Comparison of ENCODE assay signal across 25 cellular contexts in the genomic region with DNA sequence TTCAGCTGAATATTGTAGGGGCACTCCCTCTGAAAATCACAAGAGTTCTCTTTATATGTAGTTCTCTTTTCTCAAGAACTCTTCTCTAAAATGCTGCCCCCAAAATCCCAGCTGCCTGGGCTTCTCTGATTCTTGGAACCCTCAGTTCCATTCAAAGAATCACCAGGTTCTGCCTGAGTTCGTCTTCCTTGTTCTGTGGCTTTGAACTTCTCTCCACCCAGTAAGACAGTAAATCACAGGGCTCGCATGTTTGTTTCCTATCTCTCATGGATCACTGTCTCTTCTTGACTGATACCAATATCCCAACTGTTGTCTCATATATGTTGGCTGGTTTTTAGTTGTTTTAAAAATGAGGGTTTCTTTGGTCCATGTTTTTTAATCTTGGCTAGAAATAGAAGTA.
DNase-seq lines count a peak whose midpoint lies in the region; ATAC-seq and TF ChIP-seq lines count a peak whose summit lies in the region.
"Had no signal": no experiment of that assay in that cellular context is flagged by ENCODE, and none has a peak within 500 bp of the region (broad histone marks: within the 10 kb centered on the region; RNA-seq: fewer than 3 reads in every experiment).

No MANE protein-coding gene starts in this region.

- H3K27ac ChIP-seq in PC-9: no peak overlapping the region
- H3K27ac ChIP-seq in lower lobe of right lung: no peak overlapping the region
- H3K27ac ChIP-seq: BLaER1 treated with 17β-estradiol and CSF1 and Interleukin-3, amounts not matched to agents 10 nM and 100 nM; epithelial cell of prostate; heart right ventricle; Peyer's patch; SJSA1; upper lobe of left lung had no signal

- DNase-seq in activated CD4-positive, alpha-beta T cell treated with anti-CD3 and anti-CD28 coated beads, Interleukin-2, amount 10 ng/mL, durations not matched to agents 7 days and 5 days: no peak
- no peak for DNase-seq in activated CD4-positive, alpha-beta T cell treated with anti-CD3 and anti-CD28 coated beads, Interleukin-2, amount 50 U/mL, for 48 hours
- no peak for DNase-seq in PC-9
- no peak for DNase-seq in activated naive CD8-positive, alpha-beta T cell treated with anti-CD3 and anti-CD28 coated beads, Interleukin-2, amount 50 U/mL, for 24 hours
- DNase-seq in stimulated activated naive CD8-positive, alpha-beta T cell treated with anti-CD3 and anti-CD28 coated beads, Interleukin-15, Interleukin-2, amounts not matched to agents 100 U/mL and 50 U/mL, for 24 hours: no peak
- no peak for DNase-seq in lower lobe of right lung
- DNase-seq in A172 (ENCODE audit: low spot score): no peak
- DNase-seq: activated CD8-positive, alpha-beta memory T cell treated with anti-CD3 and anti-CD28 coated beads, Interleukin-2, amount 50 U/mL, for 48 hours; activated naive CD4-positive, alpha-beta T cell treated with anti-CD3 and anti-CD28 coated beads, Interleukin-2, amount 50 U/mL, for 16 hours; Calu3; heart right ventricle; left colon; mesenchymal stem cell; NCI-H1436; NCI-H510A treated with DMSO at 0.1 percent for 48 hours; Peyer's patch; stimulated activated CD4-positive, alpha-beta T cell treated with anti-CD3 and anti-CD28 coated beads, Interleukin-12 subunit alpha, Interleukin-12 subunit beta, amount 100 ng/mL, for 4 hours; stimulated activated CD4-positive, alpha-beta T cell treated with anti-CD3 and anti-CD28 coated beads, Interleukin-4, amount 100 ng/mL, for 4 hours; upper lobe of left lung had no signal

- H3K9me3 ChIP-seq in PC-9 (ENCODE audit: insufficient read depth, low read depth) (peaks cover 3% of the 10 kb centered on the region; the same call in 1 of the 2 replicates), lower lobe of right lung (no peaks in the 10 kb centered on the region)
- H3K9me3 ChIP-seq: Peyer's patch, SJSA1, upper lobe of left lung had no signal

- no peaks in the 10 kb centered on the region for H3K27me3 Mint-ChIP-seq in activated CD4-positive, alpha-beta T cell treated with anti-CD3 and anti-CD28 coated beads, Interleukin-2, amount 10 ng/mL, durations not matched to agents 7 days and 5 days
- no peaks in the 10 kb centered on the region for H3K27me3 Mint-ChIP-seq in activated naive CD8-positive, alpha-beta T cell treated with anti-CD3 and anti-CD28 coated beads, Interleukin-2, amount 50 U/mL, for 24 hours
- H3K27me3 Mint-ChIP-seq: central memory CD8-positive, alpha-beta T cell had no signal

- no peak overlapping the region for H3K4me3 Mint-ChIP-seq in activated CD4-positive, alpha-beta T cell treated with anti-CD3 and anti-CD28 coated beads, Interleukin-2, amount 10 ng/mL, durations not matched to agents 7 days and 5 days
- no peak overlapping the region for H3K4me3 Mint-ChIP-seq in activated naive CD8-positive, alpha-beta T cell treated with anti-CD3 and anti-CD28 coated beads, Interleukin-2, amount 50 U/mL, for 24 hours
- H3K4me3 Mint-ChIP-seq: central memory CD8-positive, alpha-beta T cell had no signal

- H3K79me2 ChIP-seq in PC-9 (ENCODE audit: low read depth): no peaks in the 10 kb centered on the region

- H3K36me3 ChIP-seq in PC-9 (ENCODE audit: low read depth) (no peaks in the 10 kb centered on the region), lower lobe of right lung (no peaks in the 10 kb centered on the region)
- H3K36me3 ChIP-seq: BLaER1 treated with 17β-estradiol and CSF1 and Interleukin-3, amounts not matched to agents 10 nM and 100 nM; heart right ventricle; Peyer's patch; SJSA1; upper lobe of left lung had no signal

- ATAC-seq in activated naive CD8-positive, alpha-beta T cell treated with anti-CD3 and anti-CD28 coated beads, Interleukin-2, amount 50 U/mL, for 24 hours: peak; percentile 73
- ATAC-seq in stimulated activated naive CD8-positive, alpha-beta T cell treated with anti-CD3 and anti-CD28 coated beads, Interleukin-15, Interleukin-2, amounts not matched to agents 100 U/mL and 50 U/mL, for 24 hours: peak; percentile 51
- ATAC-seq in HG02623 (IDR thresholded peaks at IDR 0.05; ENCODE audit: unreplicated experiment) (no peak), lower lobe of right lung (no peak)
- ATAC-seq: activated CD4-positive, CD25-positive, alpha-beta regulatory T cell treated with anti-CD3 and anti-CD28 coated beads, Interleukin-2, amount 50 U/mL, for 24 hours; heart right ventricle; left colon had no signal

- POLR2A ChIA-PET in activated CD4-positive, alpha-beta T cell treated with anti-CD3 and anti-CD28 coated beads, Interleukin-2, amount 10 ng/mL, durations not matched to agents 7 days and 5 days (lab: Charles Lee): no interaction called here
- POLR2A ChIA-PET in PC-9 (lab: Charles Lee; ENCODE audit: unreplicated experiment): no interaction called here

- intact Hi-C loops in PC-9 (cut with micrococcal nuclease; ENCODE audit: unreplicated experiment) (no loop called here), lower lobe of right lung (cut with DNase I) (no loop called here)

- no peak overlapping the region for H3K4me3 ChIP-seq in PC-9
- no peak overlapping the region for H3K4me3 ChIP-seq in lower lobe of right lung
- H3K4me3 ChIP-seq: BLaER1 treated with 17β-estradiol and CSF1 and Interleukin-3, amounts not matched to agents 10 nM and 100 nM; heart right ventricle; Peyer's patch; SJSA1; upper lobe of left lung had no signal

- peaks cover 49% of the 10 kb centered on the region for H3K9me3 Mint-ChIP-seq in activated CD4-positive, alpha-beta T cell treated with anti-CD3 and anti-CD28 coated beads, Interleukin-2, amount 10 ng/mL, durations not matched to agents 7 days and 5 days
- H3K9me3 Mint-ChIP-seq in activated naive CD8-positive, alpha-beta T cell treated with anti-CD3 and anti-CD28 coated beads, Interleukin-2, amount 50 U/mL, for 24 hours: peaks cover 28% of the 10 kb centered on the region
- H3K9me3 Mint-ChIP-seq: central memory CD8-positive, alpha-beta T cell had no signal

- H2AFZ ChIP-seq in PC-9: peak overlapping the region; percentile 10; the same call in 1 of the 2 replicates

- H3K9me2 ChIP-seq in PC-9 (ENCODE audit: insufficient read depth): no peaks in the 10 kb centered on the region

- H3K4me1 ChIP-seq in PC-9 (replicated peaks; ENCODE audit: insufficient read depth) (no peaks in the 10 kb centered on the region), lower lobe of right lung (no peaks in the 10 kb centered on the region)
- H3K4me1 ChIP-seq: BLaER1 treated with 17β-estradiol and CSF1 and Interleukin-3, amounts not matched to agents 10 nM and 100 nM; heart right ventricle; Peyer's patch; SJSA1; upper lobe of left lung had no signal

- CTCF ChIA-PET in activated CD4-positive, alpha-beta T cell treated with anti-CD3 and anti-CD28 coated beads, Interleukin-2, amount 10 ng/mL, durations not matched to agents 7 days and 5 days (lab: Charles Lee): no interaction called here
- CTCF ChIA-PET in PC-9 (lab: Charles Lee): no interaction called here

- H3K27me3 ChIP-seq in PC-9 (ENCODE audit: insufficient read depth, low read depth) (no peaks in the 10 kb centered on the region), lower lobe of right lung (ENCODE audit: low read depth) (no peaks in the 10 kb centered on the region)
- H3K27me3 ChIP-seq: BLaER1 treated with 17β-estradiol and CSF1 and Interleukin-3, amounts not matched to agents 10 nM and 100 nM; heart right ventricle; Peyer's patch; SJSA1; upper lobe of left lung had no signal

- peaks cover 52% of the 10 kb centered on the region for H3K36me3 Mint-ChIP-seq in activated CD4-positive, alpha-beta T cell treated with anti-CD3 and anti-CD28 coated beads, Interleukin-2, amount 10 ng/mL, durations not matched to agents 7 days and 5 days (ENCODE audit: low read depth)
- H3K36me3 Mint-ChIP-seq in activated naive CD8-positive, alpha-beta T cell treated with anti-CD3 and anti-CD28 coated beads, Interleukin-2, amount 50 U/mL, for 24 hours (ENCODE audit: low read depth): peaks cover 46% of the 10 kb centered on the region

- no TSS peak for BruUV-seq in PC-9 (replicated peaks; lab: Mats Ljungman, UMichigan)

- no peak overlapping the region for H3K4me2 ChIP-seq in PC-9
- H3K4me2 ChIP-seq: BLaER1 treated with 17β-estradiol and CSF1 and Interleukin-3, amounts not matched to agents 10 nM and 100 nM had no signal

- H3K27ac Mint-ChIP-seq in activated CD4-positive, alpha-beta T cell treated with anti-CD3 and anti-CD28 coated beads, Interleukin-2, amount 10 ng/mL, durations not matched to agents 7 days and 5 days: peak overlapping the region; percentile 54
- peak overlapping the region; percentile 81 for H3K27ac Mint-ChIP-seq in activated naive CD8-positive, alpha-beta T cell treated with anti-CD3 and anti-CD28 coated beads, Interleukin-2, amount 50 U/mL, for 24 hours

- H3F3A ChIP-seq in PC-9 (ENCODE audit: insufficient read depth, low read depth): no peaks in the 10 kb centered on the region

- peaks cover 46% of the 10 kb centered on the region for H3K4me1 Mint-ChIP-seq in activated CD4-positive, alpha-beta T cell treated with anti-CD3 and anti-CD28 coated beads, Interleukin-2, amount 10 ng/mL, durations not matched to agents 7 days and 5 days
- peaks cover 59% of the 10 kb centered on the region for H3K4me1 Mint-ChIP-seq in activated naive CD8-positive, alpha-beta T cell treated with anti-CD3 and anti-CD28 coated beads, Interleukin-2, amount 50 U/mL, for 24 hours

- TF ChIP-seq CTCF in PC-9 (conservative IDR thresholded peaks at IDR 0.05) (no peak), lower lobe of right lung (IDR thresholded peaks at IDR 0.05) (no peak)

- no peaks in the 10 kb centered on the region for H4K20me1 ChIP-seq in PC-9 (ENCODE audit: insufficient read depth)
- H4K20me1 ChIP-seq: BLaER1 treated with 17β-estradiol and CSF1 and Interleukin-3, amounts not matched to agents 10 nM and 100 nM had no signal

Comparison
In these comparisons a context has a peak if more than half of its experiments do, and no peak if none do; other contexts are left out.
1. ATAC-seq: peak in activated naive CD8-positive, alpha-beta T cell treated with anti-CD3 and anti-CD28 coated beads, Interleukin-2, amount 50 U/mL, for 24 hours (single experiment) and stimulated activated naive CD8-positive, alpha-beta T cell treated with anti-CD3 and anti-CD28 coated beads, Interleukin-15, Interleukin-2, amounts not matched to agents 100 U/mL and 50 U/mL, for 24 hours (single experiment); none in HG02623 (single experiment) and lower lobe of right lung (0 of 2).